1 cellular context compared by ENCODE assay signal in genomic region chr5:34585601-34586104, GRCh38.
A peak's percentile ranks its signal among the peaks of the same experiment; 100 is the strongest.
TF ChIP-seq lines count a peak whose summit lies in the region.

No MANE protein-coding gene starts in this region.

TF ChIP-seq in HepG2, 621 proteins besides CTCF, POLR2A, EP300 and RAD21 (continued from another document and continues in another):
- TF ChIP-seq HMGXB4 (CRISPR knock-in tag; IDR thresholded peaks at IDR 0.05; ENCODE audit: borderline replicate concordance in 1 of 2, low read depth in 1 of 2) (peak in 1 of 2 experiments; percentile 33; a peak in 1 of 4 replicates), ZNF3 (CRISPR knock-in tag; IDR thresholded peaks at IDR 0.05) (no peak), MTF2 (CRISPR knock-in tag; IDR thresholded peaks at IDR 0.05; ENCODE audit: borderline replicate concordance) (no peak), XBP1 (CRISPR knock-in tag; IDR thresholded peaks at IDR 0.05) (no peak), KIAA2018 (CRISPR knock-in tag; IDR thresholded peaks at IDR 0.05; ENCODE audit: borderline replicate concordance) (no peak), THAP9 (CRISPR knock-in tag; IDR thresholded peaks at IDR 0.05; ENCODE audit: borderline replicate concordance) (no peak), KLF11 (CRISPR knock-in tag; IDR thresholded peaks at IDR 0.05) (no peak), IRF1 (CRISPR knock-in tag; IDR thresholded peaks at IDR 0.05; ENCODE audit: low read depth) (no peak), NR1H2 (CRISPR knock-in tag; IDR thresholded peaks at IDR 0.05; ENCODE audit: borderline replicate concordance, low read depth) (no peak), TRIM24 (CRISPR knock-in tag; IDR thresholded peaks at IDR 0.05) (no peak), SRY (CRISPR knock-in tag; IDR thresholded peaks at IDR 0.05) (no peak), NAIF1 (CRISPR knock-in tag; IDR thresholded peaks at IDR 0.05; ENCODE audit: borderline replicate concordance) (no peak), ZKSCAN1 (IDR thresholded peaks at IDR 0.05; ENCODE audit: low read length) (no peak), ZNF580 (CRISPR knock-in tag; IDR thresholded peaks at IDR 0.05; ENCODE audit: borderline replicate concordance, low read depth) (0 out of 2 replicates have a peak, but pooled peaks have one; percentile 20), RORA (CRISPR knock-in tag; IDR thresholded peaks at IDR 0.05) (no peak), CENPX (CRISPR knock-in tag; IDR thresholded peaks at IDR 0.05) (no peak), ZBED4 (CRISPR knock-in tag; IDR thresholded peaks at IDR 0.05; ENCODE audit: borderline replicate concordance) (peak; percentile 17; the same call in 1 of the 2 replicates), MYC (CRISPR knock-in tag; IDR thresholded peaks at IDR 0.05; ENCODE audit: borderline replicate concordance) (no peak), ZNF616 (CRISPR knock-in tag; IDR thresholded peaks at IDR 0.05; ENCODE audit: low read depth) (no peak), FOXK1 (CRISPR knock-in tag; IDR thresholded peaks at IDR 0.05; ENCODE audit: borderline replicate concordance, low read depth) (no peak; the same call in 1 of the 2 replicates), ETV5 (CRISPR knock-in tag; IDR thresholded peaks at IDR 0.05; ENCODE audit: borderline replicate concordance) (peak; percentile 37; the same call in 1 of the 2 replicates), ZNF547 (CRISPR knock-in tag; IDR thresholded peaks at IDR 0.05) (no peak), CBFB (CRISPR knock-in tag; IDR thresholded peaks at IDR 0.05) (no peak), PAF1 (CRISPR knock-in tag; IDR thresholded peaks at IDR 0.05) (no peak), TBP (CRISPR knock-in tag; IDR thresholded peaks at IDR 0.05) (no peak), FOXC1 (CRISPR knock-in tag; IDR thresholded peaks at IDR 0.05; ENCODE audit: borderline replicate concordance) (no peak), PCBP1 (IDR thresholded peaks at IDR 0.05; ENCODE audit: borderline replicate concordance, low read depth, low read length) (no peak), KLF16 (CRISPR knock-in tag; IDR thresholded peaks at IDR 0.05) (no peak), ZBTB26 (CRISPR knock-in tag; IDR thresholded peaks at IDR 0.05; ENCODE audit: borderline replicate concordance) (0 out of 2 replicates have a peak, but pooled peaks have one; percentile 24), ASH2L (IDR thresholded peaks at IDR 0.05; ENCODE audit: insufficient read length, low read depth, low read length) (peak; percentile 73), NFKBIZ (CRISPR knock-in tag; IDR thresholded peaks at IDR 0.05) (no peak), ZNF816 (CRISPR knock-in tag; IDR thresholded peaks at IDR 0.05; ENCODE audit: borderline replicate concordance) (no peak), FOXO4 (CRISPR knock-in tag; conservative IDR thresholded peaks at IDR 0.05) (no peak), BHLHE40 (IDR thresholded peaks at IDR 0.05; ENCODE audit: low read length) (no peak), DMTF1 (CRISPR knock-in tag; IDR thresholded peaks at IDR 0.05) (no peak)
